ENCODE assay signal across 1 cellular context in the genomic region with DNA sequence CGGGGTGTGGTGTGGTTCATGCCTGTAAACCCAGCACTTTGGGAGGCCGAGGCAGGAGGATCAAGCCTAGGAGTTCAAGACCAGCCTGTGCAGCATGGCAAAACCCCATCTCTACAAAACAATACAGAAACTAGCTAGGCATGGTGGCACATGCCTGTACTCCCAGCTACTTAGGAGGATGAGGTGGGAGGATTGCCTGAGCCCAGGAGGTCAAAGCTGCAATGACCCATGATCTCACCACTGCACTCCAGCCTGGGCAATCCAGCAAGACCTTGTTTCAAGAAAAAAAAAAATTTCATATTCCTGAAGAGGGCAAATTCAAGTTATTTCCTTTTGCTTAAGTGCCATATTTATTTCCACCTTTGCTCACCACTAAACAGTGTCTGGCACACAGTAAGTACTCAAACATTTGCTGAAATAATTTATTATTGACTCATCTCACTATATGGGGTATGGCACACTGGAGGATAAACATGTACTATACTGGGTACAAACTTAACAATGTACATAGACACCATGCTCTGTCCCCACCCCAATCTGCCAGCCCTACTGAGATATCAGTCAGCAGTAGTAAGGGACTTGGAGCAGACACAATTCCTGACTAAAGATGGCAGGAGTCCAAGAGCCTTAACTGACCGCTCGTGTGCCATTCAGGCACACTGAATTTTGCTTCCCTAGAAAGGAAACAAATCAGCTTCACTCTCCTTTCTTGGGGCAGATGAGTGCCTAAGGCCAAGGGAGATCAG.
TF ChIP-seq lines count a peak whose summit lies in the region.

No MANE protein-coding gene starts in this region.

TF ChIP-seq in endothelial cell of umbilical vein, 7 proteins besides CTCF, POLR2A, EP300 and RAD21:
- TF ChIP-seq GATA2 (IDR thresholded peaks at IDR 0.05; ENCODE audit: insufficient read depth, insufficient read length, low read depth, low read length) = peak; percentile 22
- TF ChIP-seq MYC (IDR thresholded peaks at IDR 0.05; ENCODE audit: low read depth, low read length) = no peak
- no peak for TF ChIP-seq EZH2 (IDR thresholded peaks at IDR 0.05; ENCODE audit: borderline replicate concordance, low read depth, low read length, severe bottlenecking)
